ENCODE assay signal across 25 cellular contexts in the genomic region with DNA sequence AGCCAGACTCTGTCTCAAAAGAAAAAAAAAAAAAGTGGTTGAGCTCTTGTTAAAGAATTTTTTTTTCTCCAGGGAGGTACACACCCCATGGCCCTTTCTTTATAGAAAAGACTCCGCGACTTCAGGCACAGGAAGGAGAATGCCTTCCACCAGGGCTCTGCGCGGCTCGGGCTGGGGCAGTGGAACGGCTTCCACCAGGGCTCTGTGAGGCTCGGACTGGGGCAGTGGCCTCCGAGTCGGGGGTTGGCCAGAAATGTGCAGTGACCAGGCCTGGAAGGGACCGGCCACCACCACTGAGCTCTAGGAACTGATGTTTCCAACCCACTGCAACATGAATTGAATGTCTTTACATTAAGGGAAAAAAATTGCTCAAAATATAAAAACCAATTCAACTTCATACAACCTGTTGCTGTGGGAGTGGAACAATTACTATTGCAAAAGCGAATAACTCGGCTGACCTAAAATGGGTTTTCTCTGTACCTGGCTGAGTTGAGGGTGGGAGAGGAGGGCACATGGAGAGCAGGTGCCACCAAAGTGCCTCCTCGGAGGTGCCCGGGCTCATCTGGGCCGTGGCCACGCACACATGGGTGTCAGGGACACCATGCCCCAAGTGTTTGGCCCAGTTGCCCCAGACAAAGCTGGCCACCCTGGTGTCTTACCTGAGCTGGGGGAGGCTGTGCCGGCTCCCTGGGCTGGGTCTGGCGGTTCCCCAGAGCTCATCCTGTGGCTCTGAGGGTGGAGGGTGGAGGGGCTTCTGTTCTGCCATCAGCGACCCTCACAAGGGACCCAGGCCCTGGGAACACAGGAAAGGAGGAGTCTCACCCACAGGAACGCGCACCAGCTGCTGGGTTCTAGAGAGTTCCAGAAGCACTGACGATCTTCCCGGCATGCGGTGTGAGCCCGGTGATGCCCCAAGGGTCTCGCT.
"Had no signal": no experiment of that assay in that cellular context is flagged by ENCODE, and none has a peak within 500 bp of the region (broad histone marks: within the 10 kb centered on the region; RNA-seq: fewer than 3 reads in every experiment).

No MANE protein-coding gene starts in this region.

- H3K4me1 Mint-ChIP-seq: immature natural killer cell; memory B cell; mesothelial cell of epicardium; nephron; stimulated activated naive CD8-positive, alpha-beta T cell treated with anti-CD3 and anti-CD28 coated beads, Interleukin-15, amount 100 ng/mL, for 72 hours had no signal

- H3K27ac ChIP-seq: epithelial cell of prostate, esophagus muscularis mucosa, gastrocnemius medialis, left ventricle myocardium inferior, lower lobe of right lung, neutrophil, sigmoid colon, skin epidermis, thoracic aorta, transverse colon had no signal

- H3K36me3 Mint-ChIP-seq: immature natural killer cell, memory B cell had no signal

- H3K27me3 Mint-ChIP-seq: stimulated activated naive CD8-positive, alpha-beta T cell treated with anti-CD3 and anti-CD28 coated beads, Interleukin-15, amount 100 ng/mL, for 72 hours had no signal

- H3K27ac Mint-ChIP-seq: dendritic cell treated with granulocyte-macrophage colony-stimulating factor and Interleukin-4, amounts not matched to agents 40 ng/mL and 50 ng/mL, for 4 days; effector memory CD8-positive, alpha-beta T cell; immature natural killer cell; memory B cell; mesothelial cell of epicardium; nephron; stimulated activated naive B cell treated with anti-CD40 and anti-IgM and Interleukin-4, amounts not matched to agents 10 μg/mL and 1 μg/mL and 100 μg/mL, for 72 hours had no signal

- H3K4me3 Mint-ChIP-seq: dendritic cell treated with granulocyte-macrophage colony-stimulating factor and Interleukin-4, amounts not matched to agents 40 ng/mL and 50 ng/mL, for 4 days; effector memory CD8-positive, alpha-beta T cell; immature natural killer cell; memory B cell; mesothelial cell of epicardium; nephron; stimulated activated naive B cell treated with anti-CD40 and anti-IgM and Interleukin-4, amounts not matched to agents 10 μg/mL and 1 μg/mL and 100 μg/mL, for 72 hours; stimulated activated naive CD8-positive, alpha-beta T cell treated with anti-CD3 and anti-CD28 coated beads, Interleukin-15, amount 100 ng/mL, for 72 hours had no signal

- H3K27me3 ChIP-seq: gastrocnemius medialis, transverse colon had no signal

- DNase-seq: effector memory CD8-positive, alpha-beta T cell; gastrocnemius medialis; immature natural killer cell; left cardiac atrium; left ventricle myocardium inferior; lower lobe of right lung; sigmoid colon; stimulated activated CD4-positive, alpha-beta T cell treated with anti-CD3 and anti-CD28 coated beads, Interleukin-2, amount 100 ng/mL, for 24 hours; stimulated activated CD4-positive, alpha-beta T cell treated with anti-CD3 and anti-CD28 coated beads, Interleukin-4, amount 100 ng/mL, for 4 hours; stimulated activated naive B cell treated with anti-CD40 and anti-IgM and Interleukin-4, amounts not matched to agents 10 μg/mL and 1 μg/mL and 100 μg/mL, for 72 hours; stimulated activated naive CD8-positive, alpha-beta T cell treated with anti-CD3 and anti-CD28 coated beads, Interleukin-15, amount 100 ng/mL, for 72 hours; substantia nigra; transverse colon had no signal

- H3K36me3 ChIP-seq: gastrocnemius medialis, neutrophil, transverse colon had no signal

- H3K9me3 Mint-ChIP-seq: dendritic cell treated with granulocyte-macrophage colony-stimulating factor and Interleukin-4, amounts not matched to agents 40 ng/mL and 50 ng/mL, for 4 days; effector memory CD8-positive, alpha-beta T cell; immature natural killer cell; memory B cell; mesothelial cell of epicardium; nephron; stimulated activated naive B cell treated with anti-CD40 and anti-IgM and Interleukin-4, amounts not matched to agents 10 μg/mL and 1 μg/mL and 100 μg/mL, for 72 hours; stimulated activated naive CD8-positive, alpha-beta T cell treated with anti-CD3 and anti-CD28 coated beads, Interleukin-15, amount 100 ng/mL, for 72 hours had no signal

- H3K9me3 ChIP-seq: esophagus muscularis mucosa, gastrocnemius medialis, left ventricle myocardium inferior, lower lobe of right lung, neutrophil, sigmoid colon, thoracic aorta, transverse colon had no signal

- ATAC-seq: effector memory CD8-positive, alpha-beta T cell; gastrocnemius medialis; left cardiac atrium; lower lobe of right lung; stimulated activated naive B cell treated with anti-CD40 and anti-IgM and Interleukin-4, amounts not matched to agents 10 μg/mL and 1 μg/mL and 100 μg/mL, for 72 hours; stimulated activated naive CD8-positive, alpha-beta T cell treated with anti-CD3 and anti-CD28 coated beads, Interleukin-15, amount 100 ng/mL, for 72 hours had no signal

- H3K4me3 ChIP-seq: esophagus muscularis mucosa, gastrocnemius medialis, left ventricle myocardium inferior, lower lobe of right lung, sigmoid colon, skin epidermis, thoracic aorta, transverse colon had no signal

- FAIRE-seq: colon, keratinocyte, urothelium cell line had no signal

- H3K4me1 ChIP-seq: sigmoid colon had no signal
